10 cellular contexts compared by ENCODE assay signal in genomic region chr19:16355293-16356043, GRCh38. TPM values are rescaled to one million over a fixed set of nuclear protein-coding genes. Genes with fewer than 3 reads are reported as not detected.
DNase-seq lines count a peak whose midpoint lies in the region; ATAC-seq, FAIRE-seq and TF ChIP-seq lines count a peak whose summit lies in the region.
"Had no signal": no experiment of that assay in that cellular context is flagged by ENCODE, and none has a peak within 500 bp of the region (broad histone marks: within the 10 kb centered on the region; RNA-seq: fewer than 3 reads in every experiment).

No MANE protein-coding gene starts in this region.

- no peak for TF ChIP-seq CTCF in right atrium auricular region (IDR thresholded peaks at IDR 0.05)
- TF ChIP-seq CTCF in K562 (IDR thresholded peaks at IDR 0.05 in 2 of 3, conservative IDR thresholded peaks at IDR 0.05 in 1 of 3; ENCODE audit: insufficient read depth in 2 of 3, low read depth in 1 of 3, low read length in 3 of 3), result no peak
- no peak for TF ChIP-seq CTCF in right lobe of liver (IDR thresholded peaks at IDR 0.05)

- peak overlapping the region in 1 of 2 donors; percentile 25 for H3K4me3 ChIP-seq in right atrium auricular region
- H3K4me3 ChIP-seq in K562, result no peak overlapping the region
- no peak overlapping the region for H3K4me3 ChIP-seq in right lobe of liver

- no peak overlapping the region for H3K4me2 ChIP-seq in K562 (ENCODE audit: insufficient read depth, low read length)

- POLR2A ChIA-PET in K562 (lab: Yijun Ruan, JAX), result interaction anchor here (0.6 to 0.8 kb wide), 3 partner anchors 42 to 185 kb away, joined by 3 read pairs; no protein-coding TSS in a partner anchor

- ATAC-seq in Right ventricle myocardium inferior (peak; percentile 50), K562 (peak; percentile 89), right lobe of liver (peak; percentile 43 to 67 (median 56))

- TF ChIP-seq POLR2A in K562 (conservative IDR thresholded peaks at IDR 0.05) (no peak), right lobe of liver (IDR thresholded peaks at IDR 0.05) (no peak)

- H3K9me3 ChIP-seq in right atrium auricular region (no peaks in the 10 kb centered on the region), K562 (replicated peaks; ENCODE audit: control insufficient read depth, insufficient read depth, low read depth, low read length) (no peaks in the 10 kb centered on the region), right lobe of liver (no peaks in the 10 kb centered on the region)

- H3K36me3 ChIP-seq in right atrium auricular region, result no peaks in the 10 kb centered on the region
- H3K36me3 ChIP-seq in K562 (ENCODE audit: control insufficient read depth, insufficient read depth, low read length), result no peaks in the 10 kb centered on the region; the same call in 2 of the 3 replicates
- H3K36me3 ChIP-seq in right lobe of liver, result no peaks in the 10 kb centered on the region

- no peak for TF ChIP-seq EP300 in K562 (IDR thresholded peaks at IDR 0.05; ENCODE audit: low read length)

- peak overlapping the region in 1 of 2 donors; percentile 31 for H3K27ac ChIP-seq in right atrium auricular region
- H3K27ac ChIP-seq in K562 (ENCODE audit: extremely low read depth, low read depth, low read length), result no peak overlapping the region
- no peak overlapping the region for H3K27ac ChIP-seq in right lobe of liver

- in situ Hi-C loops in K562 (cut with MboI), result no loop called here

- H4K20me1 ChIP-seq in K562 (replicated peaks; ENCODE audit: control insufficient read depth, insufficient read depth, low read length), result no peaks in the 10 kb centered on the region

- CTCF ChIA-PET in K562 (lab: Yijun Ruan, JAX; ENCODE audit: low intra/inter-chr PET ratio), result no interaction called here

- H3K9me1 ChIP-seq in K562 (ENCODE audit: control insufficient read depth, insufficient read depth, low read length), result no peaks in the 10 kb centered on the region

- 48% methylated on average over 29 of the region's 39 CpGs for WGBS in K562 (ENCODE audit: insufficient coverage, low coverage, missing lambda C conversion rate)
- 79% methylated on average over 19 of the region's 39 CpGs for WGBS in right lobe of liver (ENCODE audit: insufficient coverage, low coverage, low lambda C conversion rate, missing lambda C conversion rate)

- no TSS peak for BruUV-seq in K562 (replicated peaks; lab: Mats Ljungman, UMichigan)

- H3K27me3 ChIP-seq in right atrium auricular region (no peaks in the 10 kb centered on the region), K562 (ENCODE audit: control insufficient read depth in 2 of 2, insufficient read depth in 2 of 2, low read length in 2 of 2) (no peaks in the 10 kb centered on the region), right lobe of liver (no peaks in the 10 kb centered on the region)

- no peak for FAIRE-seq in K562 (lab: Jason Lieb, UNC)
- FAIRE-seq: islet of Langerhans had no signal

- H3K9ac ChIP-seq in K562 (ENCODE audit: insufficient read depth in 1 of 2, low read depth in 2 of 2, low read length in 2 of 2), result peak overlapping the region in 1 of 2 experiments; percentile 86; a peak in 2 of 4 replicates

- no peaks in the 10 kb centered on the region for H3K79me2 ChIP-seq in K562 (ENCODE audit: control insufficient read depth, insufficient read depth, low read length)

- H3K4me1 ChIP-seq in right atrium auricular region, result peaks cover 0 to 35% of the 10 kb centered on the region in 2 donors
- H3K4me1 ChIP-seq in K562 (replicated peaks in 1 of 2; ENCODE audit: control insufficient read depth in 2 of 2, insufficient read depth in 2 of 2, low read length in 2 of 2), result peaks cover 11 to 14% of the 10 kb centered on the region in 2 experiments
- no peaks in the 10 kb centered on the region for H3K4me1 ChIP-seq in right lobe of liver

- no peak overlapping the region for H2AFZ ChIP-seq in K562 (ENCODE audit: low read depth, low read length)

- DNase-seq in Right ventricle myocardium inferior (ENCODE audit: missing footprints) (peak; percentile 81), right atrium auricular region (ENCODE audit: low spot score) (no peak), K562 (ENCODE audit: extremely low read depth in 1 of 4, low spot score in 3 of 4) (peak; percentile 56 to 86 (median 81)), right lobe of liver (no peak), NCI-H2171 (lab: John Stamatoyannopoulos, UW) (no peak), GDM1 (lab: John Stamatoyannopoulos, UW) (no peak), H4 (ENCODE audit: low spot score) (no peak)
- no peak for DNase-seq in activated effector memory CD4-positive, alpha-beta T cell treated with anti-CD3 and anti-CD28 coated beads, Interleukin-2, amount 50 U/mL, for 16 hours
- DNase-seq: HCEC 1CT had no signal

- intact Hi-C loops in Right ventricle myocardium inferior (cut with DNase I), result no loop called here
- intact Hi-C loops in K562 (cut with micrococcal nuclease), result no loop called here
- intact Hi-C loops in right lobe of liver (cut with DNase I), result no loop called here

- TF ChIP-seq RAD21 in K562 (CRISPR knock-in tag; conservative IDR thresholded peaks at IDR 0.05 in 1 of 2, IDR thresholded peaks at IDR 0.05 in 1 of 2), result no peak

TF ChIP-seq in K562, 482 proteins besides CTCF, POLR2A, EP300 and RAD21:
- TF ChIP-seq ETV1 (tag; conservative IDR thresholded peaks at IDR 0.05; ENCODE audit: low read depth) (no peak), MYBL2 (IDR thresholded peaks at IDR 0.05; ENCODE audit: low read depth) (no peak), MYBL2 (CRISPR knock-in tag; IDR thresholded peaks at IDR 0.05; ENCODE audit: borderline replicate concordance) (no peak), ZBTB33 (CRISPR knock-in tag; IDR thresholded peaks at IDR 0.05) (peak; percentile 57), FIP1L1 (IDR thresholded peaks at IDR 0.05; ENCODE audit: low read depth, low read length, poor library complexity, severe bottlenecking) (peak; percentile 40), VEZF1 (CRISPR knock-in tag; IDR thresholded peaks at IDR 0.05) (peak; percentile 63), SPI1 (IDR thresholded peaks at IDR 0.05; ENCODE audit: borderline replicate concordance, low read depth, low read length) (peak; percentile 16; the same call in 1 of the 2 replicates), ZBTB7A (IDR thresholded peaks at IDR 0.05; ENCODE audit: borderline replicate concordance, control insufficient read depth, low read depth, low read length) (peak; percentile 23; the same call in 1 of the 2 replicates), POLR2G (IDR thresholded peaks at IDR 0.05; ENCODE audit: low read depth, low read length) (peak; percentile 41; the same call in 1 of the 2 replicates), STAT5A (IDR thresholded peaks at IDR 0.05; ENCODE audit: borderline replicate concordance, low read length) (no peak), ZBTB8A (IDR thresholded peaks at IDR 0.05; ENCODE audit: partially characterized antibody) (no peak)

RNA-seq across cellular contexts. Expression of gene KLF2, which starts 30.8 kb away (rescaled TPM):
- total RNA-seq in Right ventricle myocardium inferior (73.1 TPM), right atrium auricular region (10 to 100 TPM; 40.9 to 82.3 TPM), K562 (2014; rRNA removed) (0.20 TPM in 1 of 2 replicates, not detected in the other), K562 (2014; rRNA removed; fragmentation: Illumina TruSeq; extraction: Trizol) (0.07 TPM in 1 of 2 replicates, not detected in the other), K562 (2015; rRNA removed; fragmentation: Illumina TruSeq; extraction: Trizol) (not detected in 2 replicates), K562 (2021) (0.71 and 1.3 TPM in 2 replicates), right lobe of liver (10 to 100 TPM in 1 of 6 experiments, 1 to 10 TPM in 5; 3.7 to 10.1 (median 4.8) TPM)
- total RNA-seq in K562 (2011; cell fraction: chromatin; rRNA removed; ENCODE audit: low replicate concordance), result not detected in 2 replicates
- 0.17 and 0.26 TPM in 2 replicates for total RNA-seq in K562 (2011; cell fraction: nucleolus; rRNA removed)
- total RNA-seq in K562 (2011; cell fraction: nucleoplasm; rRNA removed), result not detected in 2 replicates
- polyA plus RNA-seq in K562 (2011; rRNA removed) (not detected in 2 replicates), K562 (2014; fragmentation: Illumina TruSeq; extraction: Trizol) (not detected in 2 replicates), K562 (2014; fragmentation: Nextera tagmentation; extraction: Ambion mirVana) (not detected), K562 (2014; rRNA removed) (0.19 TPM in 1 of 2 replicates, not detected in the other)
- polyA plus RNA-seq in K562 (2011; cell fraction: cytosol; rRNA removed), result 0.04 and 0.22 TPM in 2 replicates
- 0.17 and 0.40 TPM in 2 replicates for polyA plus RNA-seq in K562 (2011; cell fraction: nucleus; rRNA removed)
- polyA plus RNA-seq in K562 (2012), result 0.22 and 1.9 TPM in 2 replicates
- not detected in 2 replicates for polyA minus RNA-seq in K562 (2011; rRNA and poly(A)+ RNA removed)
- not detected in 2 replicates for polyA minus RNA-seq in K562 (2011; cell fraction: cytosol; rRNA and poly(A)+ RNA removed)
- not detected in 2 replicates for polyA minus RNA-seq in K562 (2011; cell fraction: nucleus; rRNA and poly(A)+ RNA removed)
- total RNA-seq in H4 (2014; rRNA removed; shearing (Covaris generic)), result 0.23 and 1.1 TPM in 2 replicates

Comparison
In these comparisons a context has a peak if more than half of its experiments do, and no peak if none do; other contexts are left out.
1. DNase-seq: peak in Right ventricle myocardium inferior (single experiment) and K562 (4 of 4); none in right atrium auricular region (single experiment), right lobe of liver (0 of 3), NCI-H2171 (single experiment), GDM1 (single experiment), activated effector memory CD4-positive, alpha-beta T cell treated with anti-CD3 and anti-CD28 coated beads, Interleukin-2, amount 50 U/mL, for 16 hours (single experiment) and H4 (single experiment).
2. Peak in every context shown above with its lines, with median percentiles within 50 percentile points of each other: ATAC-seq.